In genomic region chr6:52503853-52504777, GRCh38 we compare ENCODE assay signal across 1 cellular context.
TF ChIP-seq lines count a peak whose summit lies in the region.

No MANE protein-coding gene starts in this region.

TF ChIP-seq in HCT116, 20 proteins besides CTCF, POLR2A, EP300 and RAD21 (continued from another document):
- peak; percentile 22 for TF ChIP-seq ZBTB33 (IDR thresholded peaks at IDR 0.05; ENCODE audit: extremely low read depth, insufficient replicate concordance, low read length)
